Comparison of ENCODE assay signal across 23 cellular contexts in the genomic region with DNA sequence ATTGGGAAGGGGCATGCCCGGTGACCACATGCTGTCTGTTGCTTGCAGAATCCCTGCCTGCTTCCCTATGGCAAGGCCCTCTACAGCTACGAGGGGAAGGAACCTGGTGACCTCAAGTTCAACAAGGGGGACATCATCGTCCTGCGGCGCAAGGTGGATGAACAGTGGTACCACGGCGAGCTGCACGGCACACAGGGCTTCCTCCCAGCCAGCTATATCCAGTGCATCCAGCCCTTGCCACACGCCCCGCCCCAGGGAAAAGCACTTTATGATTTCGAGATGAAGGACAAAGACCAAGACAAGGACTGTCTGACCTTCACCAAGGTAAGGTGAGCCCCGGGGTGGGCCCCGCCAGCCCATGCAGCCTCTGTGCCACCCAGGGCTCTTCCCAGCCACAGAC.
DNase-seq lines count a peak whose midpoint lies in the region; ATAC-seq, FAIRE-seq and TF ChIP-seq lines count a peak whose summit lies in the region.
"Had no signal": no experiment of that assay in that cellular context is flagged by ENCODE, and none has a peak within 500 bp of the region (broad histone marks: within the 10 kb centered on the region; RNA-seq: fewer than 3 reads in every experiment).

No MANE protein-coding gene starts in this region.

- no peak overlapping the region for H3K4me3 ChIP-seq in H7 (ENCODE audit: insufficient read depth, low read depth, low read length)
- no peak overlapping the region for H3K4me3 ChIP-seq in esophagus muscularis mucosa
- no peak overlapping the region for H3K4me3 ChIP-seq in upper lobe of right lung
- H3K4me3 ChIP-seq in HepG2 (replicated peaks in 1 of 3; ENCODE audit: insufficient read depth in 1 of 3, low read depth in 2 of 3, low read length in 3 of 3): no peak overlapping the region
- H3K4me3 ChIP-seq: GM12878, SJSA1 had no signal

- in situ Hi-C loops in HepG2 (cut with HindIII; ENCODE audit: extremely low pct_ligation_motif_present, low pct_unique_long_range_greater_than_20kb): no loop called here

- no peak overlapping the region for H2AFZ ChIP-seq in HepG2 (ENCODE audit: low read length)

- H3K4me3 Mint-ChIP-seq in CD4-positive, alpha-beta T cell: no peak overlapping the region

- H3K27ac ChIP-seq in CD4-positive, alpha-beta T cell (ENCODE audit: low read depth, low read length): no peak overlapping the region
- H3K27ac ChIP-seq in esophagus muscularis mucosa (replicated peaks in 1 of 4) (no peak overlapping the region), upper lobe of right lung (no peak overlapping the region), HepG2 (ENCODE audit: extremely low read length, insufficient read depth, low read length) (no peak overlapping the region)
- H3K27ac ChIP-seq: SJSA1 had no signal

- H3K4me1 Mint-ChIP-seq in CD4-positive, alpha-beta T cell (ENCODE audit: low read depth): peaks cover 52% of the 10 kb centered on the region

- CTCF ChIA-PET in CD4-positive, alpha-beta T cell (lab: Charles Lee): no interaction called here
- CTCF ChIA-PET in HepG2 (lab: Yijun Ruan, JAX; ENCODE audit: low intra/inter-chr PET ratio, low total read pairs): no interaction called here

- H3K27me3 ChIP-seq in CD4-positive, alpha-beta T cell (ENCODE audit: control insufficient read depth, insufficient read depth, low read length): no peaks in the 10 kb centered on the region
- H3K27me3 ChIP-seq in H7 (ENCODE audit: control insufficient read depth, insufficient read depth, low read length) (no peaks in the 10 kb centered on the region), esophagus muscularis mucosa (no peaks in the 10 kb centered on the region), upper lobe of right lung (no peaks in the 10 kb centered on the region), HepG2 (ENCODE audit: control insufficient read depth in 1 of 2, insufficient read depth in 2 of 2, low read length in 2 of 2) (peaks cover 3 to 27% of the 10 kb centered on the region in 2 experiments; a peak in 3 of 5 replicates)
- H3K27me3 ChIP-seq: SJSA1 had no signal

- H3K9me3 Mint-ChIP-seq in CD4-positive, alpha-beta T cell: no peaks in the 10 kb centered on the region

- H3K9ac ChIP-seq in HepG2 (ENCODE audit: insufficient read depth, low read depth, low read length): no peak overlapping the region

- no peaks in the 10 kb centered on the region for H3K36me3 Mint-ChIP-seq in CD4-positive, alpha-beta T cell (ENCODE audit: low read depth)
- H3K36me3 Mint-ChIP-seq: CD14-positive monocyte had no signal

- no peak for DNase-seq in CD4-positive, alpha-beta T cell
- DNase-seq in H7: peak; percentile 23
- peak; percentile 87 for DNase-seq in esophagus muscularis mucosa (ENCODE audit: extremely low spot score)
- DNase-seq in upper lobe of right lung: peak; percentile 45
- DNase-seq in stimulated activated CD4-positive, alpha-beta T cell treated with anti-CD3 and anti-CD28 coated beads, Interleukin-1b, Interleukin-23, amount 100 ng/mL, for 48 hours: no peak
- no peak for DNase-seq in HepG2 (ENCODE audit: low spot score)
- DNase-seq: DMS53; GOT3; HCEC 1CT; KBM-7; NCI-H1105 treated with DMSO at 0.1 percent for 48 hours; NCI-H2029; NCI-H446; NCI-H524 treated with DMSO at 0.1 percent for 48 hours; NCI-H82; NK-92 treated with Interleukin-12 subunit alpha and Interleukin-12 subunit beta, amount 100 ng/mL, for 24 hours; Right ventricle myocardium superior; RPMI8226 had no signal

- no peaks in the 10 kb centered on the region for H4K20me1 ChIP-seq in HepG2 (ENCODE audit: insufficient read depth, low read length)

- no TSS peak for BruUV-seq in HepG2 (replicated peaks; lab: Mats Ljungman, UMichigan)

- no peak for FAIRE-seq in HepG2 (lab: Jason Lieb, UNC)
- FAIRE-seq: G401.6, GM12878 had no signal

- no peak overlapping the region for H3K4me2 ChIP-seq in HepG2 (ENCODE audit: low read depth, low read length)

- TF ChIP-seq RAD21 in HepG2 (CRISPR knock-in tag; IDR thresholded peaks at IDR 0.05): no peak

- H3K4me1 ChIP-seq in esophagus muscularis mucosa (peaks cover 29 to 38% (median 37%) of the 10 kb centered on the region in 4 donors), upper lobe of right lung (peaks cover 39% of the 10 kb centered on the region), HepG2 (ENCODE audit: insufficient read depth, low read length) (no peaks in the 10 kb centered on the region)

- intact Hi-C loops in CD4-positive, alpha-beta T cell (cut with DNase I, micrococcal nuclease): loop anchor here (2.0 to 10.0 kb wide), 3 partner anchors 130 to 333 kb away; a partner anchor contains a TSS
- intact Hi-C loops in esophagus muscularis mucosa (cut with DNase I) (no loop called here), upper lobe of right lung (cut with DNase I) (loop anchor here (10.0 kb wide), 1 partner anchor 47 kb away; no protein-coding TSS in a partner anchor), HepG2 (cut with micrococcal nuclease; ENCODE audit: unreplicated experiment) (no loop called here)

- POLR2A ChIA-PET in CD4-positive, alpha-beta T cell (lab: Charles Lee): interaction anchor here (2.2 kb wide), 2 partner anchors 219 to 316 kb away, joined by 11 to 22 read pairs; no protein-coding TSS in a partner anchor
- POLR2A ChIA-PET in HepG2 (lab: Yijun Ruan, JAX): no interaction called here

- TF ChIP-seq CTCF in CD4-positive, alpha-beta T cell (IDR thresholded peaks at IDR 0.05): no peak
- TF ChIP-seq CTCF in esophagus muscularis mucosa (IDR thresholded peaks at IDR 0.05) (no peak), upper lobe of right lung (IDR thresholded peaks at IDR 0.05) (no peak), HepG2 (CRISPR knock-in tag; IDR thresholded peaks at IDR 0.05) (no peak)

- TF ChIP-seq POLR2A in esophagus muscularis mucosa (IDR thresholded peaks at IDR 0.05; ENCODE audit: low read depth) (no peak), HepG2 (IDR thresholded peaks at IDR 0.05; ENCODE audit: insufficient read depth in 1 of 2, low read depth in 2 of 2, low read length in 2 of 2) (no peak)

- WGBS in esophagus muscularis mucosa: 92% methylated on average over 11 of the region's 13 CpGs
- WGBS in HepG2 (ENCODE audit: low lambda C conversion rate): 50% methylated on average over 11 of the region's 13 CpGs

- no peaks in the 10 kb centered on the region for H3K79me2 ChIP-seq in HepG2 (ENCODE audit: insufficient read depth, low read length)

- no peaks in the 10 kb centered on the region for H3K36me3 ChIP-seq in H7 (replicated peaks; ENCODE audit: control insufficient read depth, insufficient read depth, low read length)
- H3K36me3 ChIP-seq in esophagus muscularis mucosa: no peaks in the 10 kb centered on the region
- no peaks in the 10 kb centered on the region for H3K36me3 ChIP-seq in upper lobe of right lung
- H3K36me3 ChIP-seq in HepG2 (replicated peaks in 1 of 2; ENCODE audit: control insufficient read depth in 1 of 2, insufficient read depth in 2 of 2, low read length in 2 of 2): no peaks in the 10 kb centered on the region
- H3K36me3 ChIP-seq: SJSA1 had no signal

- no peak for ATAC-seq in CD4-positive, alpha-beta T cell (ENCODE audit: poor library complexity)
- no peak for ATAC-seq in upper lobe of right lung
- ATAC-seq in HepG2: no peak
- no peak for ATAC-seq in GM21619 (IDR thresholded peaks at IDR 0.05; ENCODE audit: unreplicated experiment)
- ATAC-seq: GM12878 had no signal

- no peaks in the 10 kb centered on the region for H3K9me3 ChIP-seq in CD4-positive, alpha-beta T cell (ENCODE audit: control insufficient read depth, low read length)
- H3K9me3 ChIP-seq in esophagus muscularis mucosa (no peaks in the 10 kb centered on the region), upper lobe of right lung (no peaks in the 10 kb centered on the region), HepG2 (ENCODE audit: low read length) (no peaks in the 10 kb centered on the region)
- H3K9me3 ChIP-seq: SJSA1 had no signal

- no peaks in the 10 kb centered on the region for H3K27me3 Mint-ChIP-seq in CD4-positive, alpha-beta T cell

- TF ChIP-seq EP300 in esophagus muscularis mucosa (IDR thresholded peaks at IDR 0.05) (no peak), HepG2 (IDR thresholded peaks at IDR 0.05; ENCODE audit: low read depth in 2 of 2, low read length in 2 of 2) (no peak), HepG2 (CRISPR knock-in tag; IDR thresholded peaks at IDR 0.05; ENCODE audit: borderline replicate concordance) (no peak)

- peak overlapping the region; percentile 87 for H3K27ac Mint-ChIP-seq in CD4-positive, alpha-beta T cell

TF ChIP-seq in HepG2, 621 proteins besides CTCF, POLR2A, EP300 and RAD21:
- TF ChIP-seq, protein P1, sequence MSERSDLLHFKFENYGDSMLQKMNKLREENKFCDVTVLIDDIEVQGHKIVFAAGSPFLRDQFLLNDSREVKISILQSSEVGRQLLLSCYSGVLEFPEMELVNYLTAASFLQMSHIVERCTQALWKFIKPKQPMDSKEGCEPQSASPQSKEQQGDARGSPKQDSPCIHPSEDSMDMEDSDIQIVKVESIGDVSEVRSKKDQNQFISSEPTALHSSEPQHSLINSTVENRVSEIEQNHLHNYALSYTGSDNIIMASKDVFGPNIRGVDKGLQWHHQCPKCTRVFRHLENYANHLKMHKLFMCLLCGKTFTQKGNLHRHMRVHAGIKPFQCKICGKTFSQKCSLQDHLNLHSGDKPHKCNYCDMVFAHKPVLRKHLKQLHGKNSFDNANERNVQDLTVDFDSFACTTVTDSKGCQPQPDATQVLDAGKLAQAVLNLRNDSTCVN (CRISPR knock-in tag; IDR thresholded peaks at IDR 0.05; ENCODE audit: borderline replicate concordance): no peak
- TF ChIP-seq ZFP36L1 (CRISPR knock-in tag; IDR thresholded peaks at IDR 0.05) (no peak), LCORL (IDR thresholded peaks at IDR 0.05) (no peak), LCORL (CRISPR knock-in tag; IDR thresholded peaks at IDR 0.05) (no peak)
TF ChIP-seq in HepG2: peak in this region for 0.

Comparison
In these comparisons a context has a peak if more than half of its experiments do, and no peak if none do; other contexts are left out.
1. DNase-seq: peak in H7 (single experiment), esophagus muscularis mucosa (single experiment) and upper lobe of right lung (single experiment); none in CD4-positive, alpha-beta T cell (0 of 10), stimulated activated CD4-positive, alpha-beta T cell treated with anti-CD3 and anti-CD28 coated beads, Interleukin-1b, Interleukin-23, amount 100 ng/mL, for 48 hours (single experiment) and HepG2 (single experiment).
2. intact Hi-C loops: an anchor here in CD4-positive, alpha-beta T cell (2.0 to 10.0 kb wide) and upper lobe of right lung (10.0 kb wide); none called in esophagus muscularis mucosa and HepG2.